1 cellular context compared by ENCODE assay signal in the genomic region with DNA sequence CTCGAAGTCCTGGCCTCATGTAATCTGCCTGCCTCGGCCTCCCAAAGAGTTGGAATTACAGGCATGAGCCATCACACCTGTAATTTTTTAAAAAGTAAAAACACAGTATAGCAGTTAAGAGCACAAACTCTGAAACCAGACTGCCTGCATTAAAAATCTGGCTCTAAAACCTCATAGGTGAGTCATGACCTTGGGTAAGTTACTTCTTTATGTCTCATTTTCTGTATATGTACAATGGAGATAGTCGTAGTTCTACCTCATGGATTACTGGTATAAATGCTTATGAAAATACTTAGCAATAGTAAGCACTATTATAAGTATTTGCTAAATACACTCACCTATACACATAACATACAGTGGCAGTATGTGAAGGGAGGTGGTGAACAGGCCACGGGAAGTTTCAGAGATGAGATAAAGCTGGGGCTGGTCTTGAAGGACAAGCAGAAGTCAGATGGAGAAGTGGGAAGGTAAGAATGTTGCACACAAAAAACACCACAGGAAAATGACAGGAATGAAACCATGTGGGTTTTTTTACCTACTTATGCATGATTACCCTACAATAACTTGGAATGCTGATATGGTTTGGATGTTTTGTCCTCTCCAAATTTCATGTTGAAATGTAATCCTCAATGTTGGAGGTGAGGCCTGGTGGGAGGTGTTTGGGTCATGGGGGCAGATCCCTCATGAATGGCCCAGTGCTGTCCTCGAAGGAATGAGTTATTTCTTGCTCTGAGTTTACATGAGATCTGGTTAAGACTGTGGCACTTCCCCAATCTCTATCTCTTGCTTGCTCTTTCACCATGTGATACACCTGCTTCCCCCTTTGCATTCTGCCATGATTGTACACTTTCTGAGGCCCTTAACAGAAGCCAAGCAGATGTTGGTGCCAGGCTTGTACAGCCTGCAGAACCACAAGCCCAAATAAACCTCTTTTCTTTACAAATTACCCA.
TF ChIP-seq lines count a peak whose summit lies in the region.

No MANE protein-coding gene starts in this region.

TF ChIP-seq in K562, 482 proteins besides CTCF, POLR2A, EP300 and RAD21 (continues in another document):
- TF ChIP-seq NBN (IDR thresholded peaks at IDR 0.05; ENCODE audit: low read depth): 0 out of 2 replicates have a peak, but pooled peaks have one; percentile 58
- TF ChIP-seq HMGN3 (IDR thresholded peaks at IDR 0.05; ENCODE audit: borderline replicate concordance, extremely low read depth, insufficient read length, low read depth, low read length): no peak
- TF ChIP-seq, protein P1, sequence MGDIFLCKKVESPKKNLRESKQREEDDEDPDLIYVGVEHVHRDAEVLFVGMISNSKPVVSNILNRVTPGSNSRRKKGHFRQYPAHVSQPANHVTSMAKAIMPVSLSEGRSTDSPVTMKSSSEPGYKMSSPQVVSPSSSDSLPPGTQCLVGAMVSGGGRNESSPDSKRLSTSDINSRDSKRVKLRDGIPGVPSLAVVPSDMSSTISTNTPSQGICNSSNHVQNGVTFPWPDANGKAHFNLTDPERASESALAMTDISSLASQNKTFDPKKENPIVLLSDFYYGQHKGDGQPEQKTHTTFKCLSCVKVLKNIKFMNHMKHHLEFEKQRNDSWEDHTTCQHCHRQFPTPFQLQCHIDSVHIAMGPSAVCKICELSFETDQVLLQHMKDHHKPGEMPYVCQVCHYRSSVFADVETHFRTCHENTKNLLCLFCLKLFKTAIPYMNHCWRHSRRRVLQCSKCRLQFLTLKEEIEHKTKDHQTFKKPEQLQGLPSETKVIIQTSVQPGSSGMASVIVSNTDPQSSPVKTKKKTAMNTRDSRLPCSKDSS (IDR thresholded peaks at IDR 0.05; ENCODE audit: low read depth, partially characterized antibody): no peak
- peak; percentile 29; the same call in 1 of the 2 replicates for TF ChIP-seq RNF2 (IDR thresholded peaks at IDR 0.05)
- TF ChIP-seq, protein P2, sequence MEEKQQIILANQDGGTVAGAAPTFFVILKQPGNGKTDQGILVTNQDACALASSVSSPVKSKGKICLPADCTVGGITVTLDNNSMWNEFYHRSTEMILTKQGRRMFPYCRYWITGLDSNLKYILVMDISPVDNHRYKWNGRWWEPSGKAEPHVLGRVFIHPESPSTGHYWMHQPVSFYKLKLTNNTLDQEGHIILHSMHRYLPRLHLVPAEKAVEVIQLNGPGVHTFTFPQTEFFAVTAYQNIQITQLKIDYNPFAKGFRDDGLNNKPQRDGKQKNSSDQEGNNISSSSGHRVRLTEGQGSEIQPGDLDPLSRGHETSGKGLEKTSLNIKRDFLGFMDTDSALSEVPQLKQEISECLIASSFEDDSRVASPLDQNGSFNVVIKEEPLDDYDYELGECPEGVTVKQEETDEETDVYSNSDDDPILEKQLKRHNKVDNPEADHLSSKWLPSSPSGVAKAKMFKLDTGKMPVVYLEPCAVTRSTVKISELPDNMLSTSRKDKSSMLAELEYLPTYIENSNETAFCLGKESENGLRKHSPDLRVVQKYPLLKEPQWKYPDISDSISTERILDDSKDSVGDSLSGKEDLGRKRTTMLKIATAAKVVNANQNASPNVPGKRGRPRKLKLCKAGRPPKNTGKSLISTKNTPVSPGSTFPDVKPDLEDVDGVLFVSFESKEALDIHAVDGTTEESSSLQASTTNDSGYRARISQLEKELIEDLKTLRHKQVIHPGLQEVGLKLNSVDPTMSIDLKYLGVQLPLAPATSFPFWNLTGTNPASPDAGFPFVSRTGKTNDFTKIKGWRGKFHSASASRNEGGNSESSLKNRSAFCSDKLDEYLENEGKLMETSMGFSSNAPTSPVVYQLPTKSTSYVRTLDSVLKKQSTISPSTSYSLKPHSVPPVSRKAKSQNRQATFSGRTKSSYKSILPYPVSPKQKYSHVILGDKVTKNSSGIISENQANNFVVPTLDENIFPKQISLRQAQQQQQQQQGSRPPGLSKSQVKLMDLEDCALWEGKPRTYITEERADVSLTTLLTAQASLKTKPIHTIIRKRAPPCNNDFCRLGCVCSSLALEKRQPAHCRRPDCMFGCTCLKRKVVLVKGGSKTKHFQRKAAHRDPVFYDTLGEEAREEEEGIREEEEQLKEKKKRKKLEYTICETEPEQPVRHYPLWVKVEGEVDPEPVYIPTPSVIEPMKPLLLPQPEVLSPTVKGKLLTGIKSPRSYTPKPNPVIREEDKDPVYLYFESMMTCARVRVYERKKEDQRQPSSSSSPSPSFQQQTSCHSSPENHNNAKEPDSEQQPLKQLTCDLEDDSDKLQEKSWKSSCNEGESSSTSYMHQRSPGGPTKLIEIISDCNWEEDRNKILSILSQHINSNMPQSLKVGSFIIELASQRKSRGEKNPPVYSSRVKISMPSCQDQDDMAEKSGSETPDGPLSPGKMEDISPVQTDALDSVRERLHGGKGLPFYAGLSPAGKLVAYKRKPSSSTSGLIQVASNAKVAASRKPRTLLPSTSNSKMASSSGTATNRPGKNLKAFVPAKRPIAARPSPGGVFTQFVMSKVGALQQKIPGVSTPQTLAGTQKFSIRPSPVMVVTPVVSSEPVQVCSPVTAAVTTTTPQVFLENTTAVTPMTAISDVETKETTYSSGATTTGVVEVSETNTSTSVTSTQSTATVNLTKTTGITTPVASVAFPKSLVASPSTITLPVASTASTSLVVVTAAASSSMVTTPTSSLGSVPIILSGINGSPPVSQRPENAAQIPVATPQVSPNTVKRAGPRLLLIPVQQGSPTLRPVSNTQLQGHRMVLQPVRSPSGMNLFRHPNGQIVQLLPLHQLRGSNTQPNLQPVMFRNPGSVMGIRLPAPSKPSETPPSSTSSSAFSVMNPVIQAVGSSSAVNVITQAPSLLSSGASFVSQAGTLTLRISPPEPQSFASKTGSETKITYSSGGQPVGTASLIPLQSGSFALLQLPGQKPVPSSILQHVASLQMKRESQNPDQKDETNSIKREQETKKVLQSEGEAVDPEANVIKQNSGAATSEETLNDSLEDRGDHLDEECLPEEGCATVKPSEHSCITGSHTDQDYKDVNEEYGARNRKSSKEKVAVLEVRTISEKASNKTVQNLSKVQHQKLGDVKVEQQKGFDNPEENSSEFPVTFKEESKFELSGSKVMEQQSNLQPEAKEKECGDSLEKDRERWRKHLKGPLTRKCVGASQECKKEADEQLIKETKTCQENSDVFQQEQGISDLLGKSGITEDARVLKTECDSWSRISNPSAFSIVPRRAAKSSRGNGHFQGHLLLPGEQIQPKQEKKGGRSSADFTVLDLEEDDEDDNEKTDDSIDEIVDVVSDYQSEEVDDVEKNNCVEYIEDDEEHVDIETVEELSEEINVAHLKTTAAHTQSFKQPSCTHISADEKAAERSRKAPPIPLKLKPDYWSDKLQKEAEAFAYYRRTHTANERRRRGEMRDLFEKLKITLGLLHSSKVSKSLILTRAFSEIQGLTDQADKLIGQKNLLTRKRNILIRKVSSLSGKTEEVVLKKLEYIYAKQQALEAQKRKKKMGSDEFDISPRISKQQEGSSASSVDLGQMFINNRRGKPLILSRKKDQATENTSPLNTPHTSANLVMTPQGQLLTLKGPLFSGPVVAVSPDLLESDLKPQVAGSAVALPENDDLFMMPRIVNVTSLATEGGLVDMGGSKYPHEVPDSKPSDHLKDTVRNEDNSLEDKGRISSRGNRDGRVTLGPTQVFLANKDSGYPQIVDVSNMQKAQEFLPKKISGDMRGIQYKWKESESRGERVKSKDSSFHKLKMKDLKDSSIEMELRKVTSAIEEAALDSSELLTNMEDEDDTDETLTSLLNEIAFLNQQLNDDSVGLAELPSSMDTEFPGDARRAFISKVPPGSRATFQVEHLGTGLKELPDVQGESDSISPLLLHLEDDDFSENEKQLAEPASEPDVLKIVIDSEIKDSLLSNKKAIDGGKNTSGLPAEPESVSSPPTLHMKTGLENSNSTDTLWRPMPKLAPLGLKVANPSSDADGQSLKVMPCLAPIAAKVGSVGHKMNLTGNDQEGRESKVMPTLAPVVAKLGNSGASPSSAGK (IDR thresholded peaks at IDR 0.05): peak; percentile 63
- TF ChIP-seq, protein P3, sequence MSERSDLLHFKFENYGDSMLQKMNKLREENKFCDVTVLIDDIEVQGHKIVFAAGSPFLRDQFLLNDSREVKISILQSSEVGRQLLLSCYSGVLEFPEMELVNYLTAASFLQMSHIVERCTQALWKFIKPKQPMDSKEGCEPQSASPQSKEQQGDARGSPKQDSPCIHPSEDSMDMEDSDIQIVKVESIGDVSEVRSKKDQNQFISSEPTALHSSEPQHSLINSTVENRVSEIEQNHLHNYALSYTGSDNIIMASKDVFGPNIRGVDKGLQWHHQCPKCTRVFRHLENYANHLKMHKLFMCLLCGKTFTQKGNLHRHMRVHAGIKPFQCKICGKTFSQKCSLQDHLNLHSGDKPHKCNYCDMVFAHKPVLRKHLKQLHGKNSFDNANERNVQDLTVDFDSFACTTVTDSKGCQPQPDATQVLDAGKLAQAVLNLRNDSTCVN (CRISPR knock-in tag; IDR thresholded peaks at IDR 0.05): no peak
- TF ChIP-seq ZFP1 (CRISPR knock-in tag; IDR thresholded peaks at IDR 0.05): no peak
- TF ChIP-seq, protein P4, sequence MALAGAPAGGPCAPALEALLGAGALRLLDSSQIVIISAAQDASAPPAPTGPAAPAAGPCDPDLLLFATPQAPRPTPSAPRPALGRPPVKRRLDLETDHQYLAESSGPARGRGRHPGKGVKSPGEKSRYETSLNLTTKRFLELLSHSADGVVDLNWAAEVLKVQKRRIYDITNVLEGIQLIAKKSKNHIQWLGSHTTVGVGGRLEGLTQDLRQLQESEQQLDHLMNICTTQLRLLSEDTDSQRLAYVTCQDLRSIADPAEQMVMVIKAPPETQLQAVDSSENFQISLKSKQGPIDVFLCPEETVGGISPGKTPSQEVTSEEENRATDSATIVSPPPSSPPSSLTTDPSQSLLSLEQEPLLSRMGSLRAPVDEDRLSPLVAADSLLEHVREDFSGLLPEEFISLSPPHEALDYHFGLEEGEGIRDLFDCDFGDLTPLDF (CRISPR knock-in tag; IDR thresholded peaks at IDR 0.05): no peak
- no peak for TF ChIP-seq HMG20A (CRISPR knock-in tag; conservative IDR thresholded peaks at IDR 0.05)
- TF ChIP-seq HDGF (IDR thresholded peaks at IDR 0.05): no peak
- TF ChIP-seq, protein P5, sequence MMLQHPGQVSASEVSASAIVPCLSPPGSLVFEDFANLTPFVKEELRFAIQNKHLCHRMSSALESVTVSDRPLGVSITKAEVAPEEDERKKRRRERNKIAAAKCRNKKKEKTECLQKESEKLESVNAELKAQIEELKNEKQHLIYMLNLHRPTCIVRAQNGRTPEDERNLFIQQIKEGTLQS (IDR thresholded peaks at IDR 0.05): peak; percentile 39
- TF ChIP-seq, protein P5 (CRISPR knock-in tag; conservative IDR thresholded peaks at IDR 0.05): no peak
- TF ChIP-seq, protein P6, sequence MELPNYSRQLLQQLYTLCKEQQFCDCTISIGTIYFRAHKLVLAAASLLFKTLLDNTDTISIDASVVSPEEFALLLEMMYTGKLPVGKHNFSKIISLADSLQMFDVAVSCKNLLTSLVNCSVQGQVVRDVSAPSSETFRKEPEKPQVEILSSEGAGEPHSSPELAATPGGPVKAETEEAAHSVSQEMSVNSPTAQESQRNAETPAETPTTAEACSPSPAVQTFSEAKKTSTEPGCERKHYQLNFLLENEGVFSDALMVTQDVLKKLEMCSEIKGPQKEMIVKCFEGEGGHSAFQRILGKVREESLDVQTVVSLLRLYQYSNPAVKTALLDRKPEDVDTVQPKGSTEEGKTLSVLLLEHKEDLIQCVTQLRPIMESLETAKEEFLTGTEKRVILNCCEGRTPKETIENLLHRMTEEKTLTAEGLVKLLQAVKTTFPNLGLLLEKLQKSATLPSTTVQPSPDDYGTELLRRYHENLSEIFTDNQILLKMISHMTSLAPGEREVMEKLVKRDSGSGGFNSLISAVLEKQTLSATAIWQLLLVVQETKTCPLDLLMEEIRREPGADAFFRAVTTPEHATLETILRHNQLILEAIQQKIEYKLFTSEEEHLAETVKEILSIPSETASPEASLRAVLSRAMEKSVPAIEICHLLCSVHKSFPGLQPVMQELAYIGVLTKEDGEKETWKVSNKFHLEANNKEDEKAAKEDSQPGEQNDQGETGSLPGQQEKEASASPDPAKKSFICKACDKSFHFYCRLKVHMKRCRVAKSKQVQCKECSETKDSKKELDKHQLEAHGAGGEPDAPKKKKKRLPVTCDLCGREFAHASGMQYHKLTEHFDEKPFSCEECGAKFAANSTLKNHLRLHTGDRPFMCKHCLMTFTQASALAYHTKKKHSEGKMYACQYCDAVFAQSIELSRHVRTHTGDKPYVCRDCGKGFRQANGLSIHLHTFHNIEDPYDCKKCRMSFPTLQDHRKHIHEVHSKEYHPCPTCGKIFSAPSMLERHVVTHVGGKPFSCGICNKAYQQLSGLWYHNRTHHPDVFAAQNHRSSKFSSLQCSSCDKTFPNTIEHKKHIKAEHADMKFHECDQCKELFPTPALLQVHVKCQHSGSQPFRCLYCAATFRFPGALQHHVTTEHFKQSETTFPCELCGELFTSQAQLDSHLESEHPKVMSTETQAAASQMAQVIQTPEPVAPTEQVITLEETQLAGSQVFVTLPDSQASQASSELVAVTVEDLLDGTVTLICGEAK (IDR thresholded peaks at IDR 0.05): no peak; the same call in 1 of the 2 replicates
- TF ChIP-seq, protein P6 (CRISPR knock-in tag; IDR thresholded peaks at IDR 0.05): no peak
- no peak for TF ChIP-seq MEF2A (IDR thresholded peaks at IDR 0.05; ENCODE audit: control insufficient read depth, low read depth, low read length)
- TF ChIP-seq CREM (IDR thresholded peaks at IDR 0.05; ENCODE audit: low read depth): no peak
- TF ChIP-seq SPI1 (IDR thresholded peaks at IDR 0.05; ENCODE audit: borderline replicate concordance, low read depth, low read length): peak; percentile 90
- TF ChIP-seq ESRRB (CRISPR knock-in tag; IDR thresholded peaks at IDR 0.05; ENCODE audit: borderline replicate concordance): no peak
- no peak for TF ChIP-seq POLR2AphosphoS5 (IDR thresholded peaks at IDR 0.05; ENCODE audit: control insufficient read depth, insufficient read depth, low read depth, low read length)
